In the genomic region with DNA sequence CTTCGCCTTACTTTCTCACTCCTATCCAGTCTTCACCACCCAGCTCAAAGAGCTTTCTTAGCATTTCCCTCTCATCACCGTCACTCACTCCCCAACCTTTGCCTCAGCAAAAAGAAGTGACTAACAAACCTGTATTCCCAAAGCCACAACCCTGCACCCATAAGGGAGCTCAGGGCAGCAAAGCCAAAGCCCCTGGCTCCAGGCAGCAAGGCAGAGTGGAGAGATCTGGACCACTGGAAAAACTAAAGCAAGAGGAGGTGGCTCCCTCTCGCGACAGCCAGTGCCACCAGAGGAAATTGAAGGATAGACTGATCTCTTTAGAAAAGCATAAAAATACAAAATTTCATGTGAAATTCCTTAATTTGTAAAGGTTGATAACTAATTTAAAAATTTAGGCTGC, we compare ENCODE assay signal across 16 cellular contexts. TPM values are rescaled to one million over a fixed set of nuclear protein-coding genes. Genes with fewer than 3 reads are reported as not detected.
"Had no signal": no experiment of that assay in that cellular context is flagged by ENCODE, and none has a peak within 500 bp of the region (broad histone marks: within the 10 kb centered on the region; RNA-seq: fewer than 3 reads in every experiment).

No MANE protein-coding gene starts in this region.

- H3K9me3 ChIP-seq: esophagus squamous epithelium, lower lobe of right lung, pancreas, thoracic aorta had no signal

- ATAC-seq: foreskin keratinocyte; left cardiac atrium; lower lobe of right lung; pancreas; stimulated activated effector memory CD8-positive, alpha-beta T cell treated with anti-CD3 and anti-CD28 coated beads, Interleukin-12 subunit alpha, Interleukin-12 subunit beta, amount 100 ng/mL, for 72 hours had no signal

- H3K27me3 ChIP-seq: esophagus squamous epithelium, foreskin keratinocyte, pancreas had no signal

- DNase-seq: activated B cell treated with CpG ODN at 0.5 μM for 24 hours; activated T-cell treated with anti-CD3 and anti-CD28 coated beads, Interleukin-2, amount 50 U/mL, for 24 hours; amniotic stem cell; esophagus squamous epithelium; foreskin keratinocyte; head of caudate nucleus; left cardiac atrium; lower lobe of right lung; pancreas; stimulated activated CD4-positive, alpha-beta T cell treated with anti-CD3 and anti-CD28 coated beads, Interleukin-1b, Interleukin-23, amount 100 ng/mL, for 48 hours; T-helper 2 cell had no signal

- H3K4me3 ChIP-seq: esophagus squamous epithelium, lower lobe of right lung, pancreas, thoracic aorta had no signal

- H3K36me3 ChIP-seq: esophagus squamous epithelium, lower lobe of right lung, pancreas, thoracic aorta had no signal

- FAIRE-seq: colon, pancreas, TTC549 had no signal

- H3K27ac ChIP-seq: foreskin keratinocyte, lower lobe of right lung, pancreas, thoracic aorta had no signal

RNA-seq across cellular contexts. Expression of gene CDCP1, which starts 25.1 kb away (rescaled TPM):
- total RNA-seq: activated B cell treated with CpG ODN at 0.5 μM for 24 hours, neural crest cell had no signal
